In genomic region chr6:49736017-49736508, GRCh38 we compare ENCODE assay signal across 1 cellular context.
A peak's percentile ranks its signal among the peaks of the same experiment; 100 is the strongest.
TF ChIP-seq lines count a peak whose summit lies in the region.

No MANE protein-coding gene starts in this region.

TF ChIP-seq in K562, 482 proteins besides CTCF, POLR2A, EP300 and RAD21 (continued from another document and continues in another):
- TF ChIP-seq, protein P1, sequence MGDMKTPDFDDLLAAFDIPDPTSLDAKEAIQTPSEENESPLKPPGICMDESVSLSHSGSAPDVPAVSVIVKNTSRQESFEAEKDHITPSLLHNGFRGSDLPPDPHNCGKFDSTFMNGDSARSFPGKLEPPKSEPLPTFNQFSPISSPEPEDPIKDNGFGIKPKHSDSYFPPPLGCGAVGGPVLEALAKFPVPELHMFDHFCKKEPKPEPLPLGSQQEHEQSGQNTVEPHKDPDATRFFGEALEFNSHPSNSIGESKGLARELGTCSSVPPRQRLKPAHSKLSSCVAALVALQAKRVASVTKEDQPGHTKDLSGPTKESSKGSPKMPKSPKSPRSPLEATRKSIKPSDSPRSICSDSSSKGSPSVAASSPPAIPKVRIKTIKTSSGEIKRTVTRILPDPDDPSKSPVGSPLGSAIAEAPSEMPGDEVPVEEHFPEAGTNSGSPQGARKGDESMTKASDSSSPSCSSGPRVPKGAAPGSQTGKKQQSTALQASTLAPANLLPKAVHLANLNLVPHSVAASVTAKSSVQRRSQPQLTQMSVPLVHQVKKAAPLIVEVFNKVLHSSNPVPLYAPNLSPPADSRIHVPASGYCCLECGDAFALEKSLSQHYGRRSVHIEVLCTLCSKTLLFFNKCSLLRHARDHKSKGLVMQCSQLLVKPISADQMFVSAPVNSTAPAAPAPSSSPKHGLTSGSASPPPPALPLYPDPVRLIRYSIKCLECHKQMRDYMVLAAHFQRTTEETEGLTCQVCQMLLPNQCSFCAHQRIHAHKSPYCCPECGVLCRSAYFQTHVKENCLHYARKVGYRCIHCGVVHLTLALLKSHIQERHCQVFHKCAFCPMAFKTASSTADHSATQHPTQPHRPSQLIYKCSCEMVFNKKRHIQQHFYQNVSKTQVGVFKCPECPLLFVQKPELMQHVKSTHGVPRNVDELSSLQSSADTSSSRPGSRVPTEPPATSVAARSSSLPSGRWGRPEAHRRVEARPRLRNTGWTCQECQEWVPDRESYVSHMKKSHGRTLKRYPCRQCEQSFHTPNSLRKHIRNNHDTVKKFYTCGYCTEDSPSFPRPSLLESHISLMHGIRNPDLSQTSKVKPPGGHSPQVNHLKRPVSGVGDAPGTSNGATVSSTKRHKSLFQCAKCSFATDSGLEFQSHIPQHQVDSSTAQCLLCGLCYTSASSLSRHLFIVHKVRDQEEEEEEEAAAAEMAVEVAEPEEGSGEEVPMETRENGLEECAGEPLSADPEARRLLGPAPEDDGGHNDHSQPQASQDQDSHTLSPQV (IDR thresholded peaks at IDR 0.05) = peak; percentile 68
- TF ChIP-seq NFATC3 (IDR thresholded peaks at IDR 0.05) (peak; percentile 44; the same call in 1 of the 2 replicates), HES1 (IDR thresholded peaks at IDR 0.05; ENCODE audit: low read depth) (no peak), ZNF740 (CRISPR knock-in tag; IDR thresholded peaks at IDR 0.05) (no peak), ZNF740 (tag; IDR thresholded peaks at IDR 0.05) (no peak), NR1H2 (CRISPR knock-in tag; IDR thresholded peaks at IDR 0.05) (no peak), ZNF232 (CRISPR knock-in tag; IDR thresholded peaks at IDR 0.05) (no peak), NCOA6 (IDR thresholded peaks at IDR 0.05) (0 out of 2 replicates have a peak, but pooled peaks have one; percentile 44), GATAD2B (IDR thresholded peaks at IDR 0.05; ENCODE audit: borderline replicate concordance) (peak; percentile 95), CC2D1A (IDR thresholded peaks at IDR 0.05) (peak; percentile 82), EZH2 (IDR thresholded peaks at IDR 0.05; ENCODE audit: borderline replicate concordance, low read depth, low read length) (no peak; the same call in 1 of the 2 replicates), ZNF124 (CRISPR knock-in tag; IDR thresholded peaks at IDR 0.05) (no peak), TSC22D4 (tag; IDR thresholded peaks at IDR 0.05) (no peak), COPS2 (conservative IDR thresholded peaks at IDR 0.05) (no peak), ZNF324 (CRISPR knock-in tag; IDR thresholded peaks at IDR 0.05) (no peak), ZZZ3 (IDR thresholded peaks at IDR 0.05) (no peak), ZNF584 (CRISPR knock-in tag; IDR thresholded peaks at IDR 0.05; ENCODE audit: low read depth) (no peak), THAP12 (CRISPR knock-in tag; IDR thresholded peaks at IDR 0.05) (no peak), MECOM (CRISPR knock-in tag; IDR thresholded peaks at IDR 0.05) (no peak), ZBTB5 (IDR thresholded peaks at IDR 0.05) (no peak), KAT2B (IDR thresholded peaks at IDR 0.05; ENCODE audit: low read depth, low read length) (no peak), ZNF778 (CRISPR knock-in tag; IDR thresholded peaks at IDR 0.05) (no peak), FOXJ2 (tag; IDR thresholded peaks at IDR 0.05) (peak; percentile 92), NCOR1 (IDR thresholded peaks at IDR 0.05) (peak; percentile 89), RCOR1 (IDR thresholded peaks at IDR 0.05; ENCODE audit: borderline replicate concordance in 1 of 2, low read depth in 2 of 2, low read length in 2 of 2) (peak in 1 of 2 experiments; percentile 86; a peak in 2 of 4 replicates), TAL1 (IDR thresholded peaks at IDR 0.05) (peak; percentile 93), NRF1 (conservative IDR thresholded peaks at IDR 0.05 in 1 of 2, IDR thresholded peaks at IDR 0.05 in 1 of 2) (no peak), JUN (IDR thresholded peaks at IDR 0.05; ENCODE audit: borderline replicate concordance, low read depth, low read length) (peak; percentile 38; the same call in 1 of the 2 replicates), JUN (CRISPR knock-in tag; IDR thresholded peaks at IDR 0.05; ENCODE audit: borderline replicate concordance) (no peak), ZC3H4 (CRISPR knock-in tag; IDR thresholded peaks at IDR 0.05; ENCODE audit: borderline replicate concordance) (no peak), PCBP1 (IDR thresholded peaks at IDR 0.05; ENCODE audit: low read depth, low read length, poor library complexity, severe bottlenecking) (no peak), RBBP5 (IDR thresholded peaks at IDR 0.05; ENCODE audit: borderline replicate concordance, insufficient read depth, low read length, poor library complexity, severe bottlenecking) (peak; percentile 29), DPF2 (IDR thresholded peaks at IDR 0.05) (peak; percentile 98), CREB5 (CRISPR knock-in tag; IDR thresholded peaks at IDR 0.05) (no peak), ETS2 (tag; IDR thresholded peaks at IDR 0.05; ENCODE audit: borderline replicate concordance, poor library complexity, severe bottlenecking) (no peak), CUX1 (CRISPR knock-in tag; IDR thresholded peaks at IDR 0.05) (no peak), NFE2 (IDR thresholded peaks at IDR 0.05; ENCODE audit: low read depth) (peak; percentile 87), ELF2 (CRISPR knock-in tag; IDR thresholded peaks at IDR 0.05) (no peak), ZNF586 (CRISPR knock-in tag; conservative IDR thresholded peaks at IDR 0.05) (no peak), MYC (IDR thresholded peaks at IDR 0.05; ENCODE audit: low read depth, low read length) (peak; percentile 48; the same call in 1 of the 2 replicates), MYC (CRISPR knock-in tag; IDR thresholded peaks at IDR 0.05; ENCODE audit: borderline replicate concordance, low read depth) (no peak), CBX1 (IDR thresholded peaks at IDR 0.05; ENCODE audit: low read depth) (no peak), HCFC1 (IDR thresholded peaks at IDR 0.05; ENCODE audit: low read depth, low read length) (no peak), MAFG (tag; conservative IDR thresholded peaks at IDR 0.05) (peak; percentile 44; the same call in 1 of the 2 replicates), ELF1 (tag; IDR thresholded peaks at IDR 0.05) (no peak), ZNF41 (CRISPR knock-in tag; conservative IDR thresholded peaks at IDR 0.05) (0 out of 2 replicates have a peak, but pooled peaks have one; percentile 44)
- TF ChIP-seq, protein P2, sequence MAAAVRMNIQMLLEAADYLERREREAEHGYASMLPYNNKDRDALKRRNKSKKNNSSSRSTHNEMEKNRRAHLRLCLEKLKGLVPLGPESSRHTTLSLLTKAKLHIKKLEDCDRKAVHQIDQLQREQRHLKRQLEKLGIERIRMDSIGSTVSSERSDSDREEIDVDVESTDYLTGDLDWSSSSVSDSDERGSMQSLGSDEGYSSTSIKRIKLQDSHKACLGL (CRISPR knock-in tag; IDR thresholded peaks at IDR 0.05; ENCODE audit: borderline replicate concordance, poor library complexity, severe bottlenecking) = no peak
- TF ChIP-seq, protein P3, sequence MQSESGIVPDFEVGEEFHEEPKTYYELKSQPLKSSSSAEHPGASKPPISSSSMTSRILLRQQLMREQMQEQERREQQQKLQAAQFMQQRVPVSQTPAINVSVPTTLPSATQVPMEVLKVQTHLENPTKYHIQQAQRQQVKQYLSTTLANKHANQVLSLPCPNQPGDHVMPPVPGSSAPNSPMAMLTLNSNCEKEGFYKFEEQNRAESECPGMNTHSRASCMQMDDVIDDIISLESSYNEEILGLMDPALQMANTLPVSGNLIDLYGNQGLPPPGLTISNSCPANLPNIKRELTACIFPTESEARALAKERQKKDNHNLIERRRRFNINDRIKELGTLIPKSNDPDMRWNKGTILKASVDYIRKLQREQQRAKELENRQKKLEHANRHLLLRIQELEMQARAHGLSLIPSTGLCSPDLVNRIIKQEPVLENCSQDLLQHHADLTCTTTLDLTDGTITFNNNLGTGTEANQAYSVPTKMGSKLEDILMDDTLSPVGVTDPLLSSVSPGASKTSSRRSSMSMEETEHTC (IDR thresholded peaks at IDR 0.05) = no peak
